In the genomic region with DNA sequence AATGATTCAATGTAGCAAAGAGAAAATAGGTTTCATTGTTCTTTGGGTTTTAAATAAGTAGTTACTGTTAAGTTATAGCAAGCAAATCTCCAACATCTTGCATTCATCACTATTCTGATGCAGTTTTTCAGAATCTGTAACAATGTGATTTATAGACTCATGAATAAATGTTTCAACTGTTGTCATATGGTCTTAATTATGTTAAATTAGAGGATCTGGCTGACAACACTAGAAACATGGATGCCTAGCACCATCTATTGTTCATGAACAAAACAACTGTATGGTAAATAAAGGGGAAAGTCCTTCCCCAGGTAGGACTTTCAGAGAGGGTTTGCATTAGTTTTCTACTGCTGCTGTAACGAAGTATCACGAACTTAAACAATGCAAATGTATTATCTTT, we compare ENCODE assay signal across 12 cellular contexts.
DNase-seq lines count a peak whose midpoint lies in the region; ATAC-seq and TF ChIP-seq lines count a peak whose summit lies in the region.
"Had no signal": no experiment of that assay in that cellular context is flagged by ENCODE, and none has a peak within 500 bp of the region (broad histone marks: within the 10 kb centered on the region; RNA-seq: fewer than 3 reads in every experiment).

No MANE protein-coding gene starts in this region.

- CTCF ChIA-PET in GM10248 (lab: Yijun Ruan, JAX) = no interaction called here
- CTCF ChIA-PET in T-cell (lab: Charles Lee) = no interaction called here

- POLR2A ChIA-PET in GM10248 (lab: Yijun Ruan, JAX) (no interaction called here), T-cell (lab: Charles Lee) (no interaction called here)

- in situ Hi-C loops in astrocyte of the spinal cord (cut with HindIII; ENCODE audit: low sequenced_read_pairs) = no loop called here

- H3K4me3 ChIP-seq in LNCaP clone FGC (ENCODE audit: low read depth, low read length) (no peak overlapping the region), astrocyte of the spinal cord (ENCODE audit: low read depth, low read length) (no peak overlapping the region)
- H3K4me3 ChIP-seq: adrenal gland had no signal

- peaks cover 35% of the 10 kb centered on the region for H3K4me1 Mint-ChIP-seq in neural crest cell
- no peaks in the 10 kb centered on the region for H3K4me1 Mint-ChIP-seq in T-cell

- ATAC-seq in GM18858 (IDR thresholded peaks at IDR 0.05; ENCODE audit: unreplicated experiment) = no peak
- ATAC-seq in T-cell (replicated peaks in 1 of 4) = no peak

- H3K4me3 Mint-ChIP-seq in neural crest cell = no peak overlapping the region
- no peak overlapping the region for H3K4me3 Mint-ChIP-seq in T-cell

- no peaks in the 10 kb centered on the region for H3K9me3 Mint-ChIP-seq in neural crest cell
- no peaks in the 10 kb centered on the region for H3K9me3 Mint-ChIP-seq in T-cell

- TF ChIP-seq CTCF in GM10248 (IDR thresholded peaks at IDR 0.05; ENCODE audit: control extremely low read depth, extremely low read depth, low read depth, missing control alignments) = peak; percentile 29
- TF ChIP-seq CTCF in LNCaP clone FGC (IDR thresholded peaks at IDR 0.05; ENCODE audit: control insufficient read depth, extremely low read depth, insufficient read depth) = 0 out of 2 replicates have a peak, but pooled peaks have one; percentile 28
- TF ChIP-seq CTCF in astrocyte of the spinal cord (IDR thresholded peaks at IDR 0.05; ENCODE audit: low read depth, low read length) = peak; percentile 28
- TF ChIP-seq CTCF in neural crest cell (conservative IDR thresholded peaks at IDR 0.05) = peak; percentile 57

- H3K27ac Mint-ChIP-seq in neural crest cell (ENCODE audit: unreplicated experiment) (no peak overlapping the region), T-cell (no peak overlapping the region)

- H3K36me3 Mint-ChIP-seq in neural crest cell (ENCODE audit: low read depth) (no peaks in the 10 kb centered on the region), T-cell (no peaks in the 10 kb centered on the region)

- peak; percentile 10 for DNase-seq in GM10248 (ENCODE audit: extremely low spot score)
- no peak for DNase-seq in LNCaP clone FGC (ENCODE audit: low read depth)
- DNase-seq in astrocyte of the spinal cord (ENCODE audit: low read depth, low spot score) = peak; percentile 16
- no peak for DNase-seq in neural crest cell (ENCODE audit: low read depth, low spot score)
- DNase-seq in NCI-H1048 (lab: John Stamatoyannopoulos, UW) = no peak
- DNase-seq in T-cell = no peak
- no peak for DNase-seq in NCI-H2107 treated with DMSO at 0.1 percent for 48 hours (lab: John Stamatoyannopoulos, UW; ENCODE audit: unreplicated experiment)
- DNase-seq: adrenal gland, KBM-7, Right ventricle myocardium superior, substantia nigra had no signal

- no peaks in the 10 kb centered on the region for H3K27me3 Mint-ChIP-seq in neural crest cell (ENCODE audit: low read depth)
- H3K27me3 Mint-ChIP-seq in T-cell = peaks cover 15 to 20% of the 10 kb centered on the region in 2 donors

Comparison
In these comparisons a context has a peak if more than half of its experiments do, and no peak if none do; other contexts are left out.
1. DNase-seq: peak in GM10248 (single experiment) and astrocyte of the spinal cord (single experiment); none in LNCaP clone FGC (single experiment), neural crest cell (single experiment), NCI-H1048 (single experiment), T-cell (0 of 34) and NCI-H2107 treated with DMSO at 0.1 percent for 48 hours (single experiment).
2. Peak in every context shown above with its lines, with median percentiles within 50 percentile points of each other: CTCF ChIP-seq.